Comparison of ENCODE assay signal across 33 cellular contexts in the genomic region with DNA sequence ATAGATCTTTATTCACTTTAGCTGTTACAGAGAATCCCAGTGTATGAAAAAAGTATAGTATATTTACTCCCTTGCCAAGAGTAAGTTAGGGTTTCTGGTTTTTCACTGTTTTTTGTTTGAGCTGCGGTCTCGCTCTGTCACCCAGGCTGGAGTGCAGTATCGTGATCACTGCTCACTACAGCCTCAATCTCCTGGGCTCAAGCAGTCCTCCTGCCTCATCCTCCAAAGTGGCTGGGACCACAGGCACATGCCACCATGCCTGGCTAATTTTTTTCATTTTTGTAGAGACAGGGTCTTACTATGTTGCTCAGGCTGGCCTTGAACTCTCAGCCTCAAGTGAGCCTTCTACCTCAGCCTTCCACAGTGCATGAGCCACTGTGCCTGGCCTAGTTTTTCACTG. TPM values are rescaled to one million over a fixed set of nuclear protein-coding genes. Genes with fewer than 3 reads are reported as not detected.
DNase-seq lines count a peak whose midpoint lies in the region; ATAC-seq, FAIRE-seq and TF ChIP-seq lines count a peak whose summit lies in the region.
"Had no signal": no experiment of that assay in that cellular context is flagged by ENCODE, and none has a peak within 500 bp of the region (broad histone marks: within the 10 kb centered on the region; RNA-seq: fewer than 3 reads in every experiment).

No MANE protein-coding gene starts in this region.

- TF ChIP-seq CTCF in A549 (IDR thresholded peaks at IDR 0.05): no peak
- TF ChIP-seq CTCF in IMR-90 (conservative IDR thresholded peaks at IDR 0.05; ENCODE audit: low read depth, low read length): no peak
- TF ChIP-seq CTCF in H1 (IDR thresholded peaks at IDR 0.05; ENCODE audit: control extremely low read depth in 1 of 3, insufficient read depth in 1 of 3, low read depth in 1 of 3, low read length in 3 of 3): no peak
- no peak for TF ChIP-seq CTCF in neural crest cell (conservative IDR thresholded peaks at IDR 0.05)

- no peak for TF ChIP-seq POLR2A in A549 (IDR thresholded peaks at IDR 0.05; ENCODE audit: low read length)
- no peak for TF ChIP-seq POLR2A in IMR-90 (IDR thresholded peaks at IDR 0.05; ENCODE audit: low read depth, low read length)
- TF ChIP-seq POLR2A in H1 (IDR thresholded peaks at IDR 0.05; ENCODE audit: control extremely low read depth in 1 of 2, low read depth in 2 of 2, low read length in 2 of 2): no peak

- no peak for FAIRE-seq in A549 (lab: Jason Lieb, UNC)
- no peak for FAIRE-seq in H1 (lab: Jason Lieb, UNC)
- FAIRE-seq: pancreas, small intestine had no signal

- H2AFZ ChIP-seq in IMR-90 (replicated peaks; ENCODE audit: low read length, poor library complexity) (no peak overlapping the region), H1 (ENCODE audit: low read length) (no peak overlapping the region)

- H3K27me3 Mint-ChIP-seq in neural crest cell (ENCODE audit: low read depth): peaks cover 12% of the 10 kb centered on the region

- H2BK5ac ChIP-seq in IMR-90 (ENCODE audit: low read depth, low read length, poor library complexity, severe bottlenecking) (peak overlapping the region; percentile 98), H1 (ENCODE audit: low read depth, low read length) (no peak overlapping the region)

- in situ Hi-C loops in IMR-90 (cut with MboI; ENCODE audit: low sequenced_read_pairs): loop anchor here (5.0 kb wide), 1 partner anchor 132 kb away; no protein-coding TSS in a partner anchor

- BruUV-seq in IMR-90 (replicated peaks; lab: Mats Ljungman, UMichigan): no TSS peak

- peaks cover 0 to 23% of the 10 kb centered on the region in 2 experiments; a peak in 2 of 4 replicates for H3K79me1 ChIP-seq in IMR-90 (ENCODE audit: low read depth in 1 of 2, low read length in 2 of 2)
- peaks cover 3% of the 10 kb centered on the region for H3K79me1 ChIP-seq in H1 (ENCODE audit: low read depth, low read length)

- H3K9me1 ChIP-seq in IMR-90 (ENCODE audit: insufficient read depth, low read length): peaks cover 16% of the 10 kb centered on the region

- H3K4ac ChIP-seq in IMR-90 (ENCODE audit: low read depth, low read length) (peak overlapping the region; percentile 86), H1 (replicated peaks; ENCODE audit: insufficient read length, low read depth, low read length) (no peak overlapping the region)

- H2BK15ac ChIP-seq in IMR-90 (ENCODE audit: low read depth, low read length) (peak overlapping the region; percentile 55; the same call in 2 of the 3 replicates), H1 (ENCODE audit: low read length) (no peak overlapping the region)

- H2AK9ac ChIP-seq in IMR-90 (replicated peaks; ENCODE audit: low read depth, low read length, poor library complexity): no peak overlapping the region

- H3K27ac ChIP-seq in A549 (peak overlapping the region in 1 of 2 experiments; percentile 44; a peak in 3 of 6 replicates), IMR-90 (ENCODE audit: insufficient read depth, low read length) (peak overlapping the region; percentile 84), H1 (ENCODE audit: low read depth, low read length) (no peak overlapping the region)
- H3K27ac ChIP-seq: dorsolateral prefrontal cortex, pancreas, testis, WERI-Rb-1 had no signal

- TF ChIP-seq EP300 in A549 (IDR thresholded peaks at IDR 0.05) (no peak), H1 (IDR thresholded peaks at IDR 0.05; ENCODE audit: borderline replicate concordance in 1 of 2, low read depth in 2 of 2, low read length in 2 of 2) (no peak)

- H4K20me1 ChIP-seq in IMR-90 (ENCODE audit: insufficient read depth, low read length) (peaks cover 60% of the 10 kb centered on the region), H1 (replicated peaks in 1 of 2; ENCODE audit: control insufficient read depth in 1 of 2, insufficient read depth in 2 of 2, low read length in 2 of 2) (peaks cover 13 to 14% of the 10 kb centered on the region in 2 experiments)

- H3K4me1 Mint-ChIP-seq in neural crest cell: peaks cover 41% of the 10 kb centered on the region

- H3K9me3 ChIP-seq in A549 (no peaks in the 10 kb centered on the region), IMR-90 (ENCODE audit: control insufficient read depth, insufficient read depth, low read length) (no peaks in the 10 kb centered on the region), H1 (ENCODE audit: insufficient read depth in 2 of 2, low read depth in 1 of 2, low read length in 1 of 2) (no peaks in the 10 kb centered on the region)
- H3K9me3 ChIP-seq: gastroesophageal sphincter, mucosa of descending colon, pancreas, testis, vagina had no signal

- H3K4me3 Mint-ChIP-seq in neural crest cell: peak overlapping the region; percentile 52
- H3K4me3 Mint-ChIP-seq: activated CD4-positive, alpha-beta T cell treated with anti-CD3 and anti-CD28 coated beads, Interleukin-2, amount 10 ng/mL, durations not matched to agents 24 days and 14 days; activated T-cell treated with anti-CD3 and anti-CD28 coated beads, Interleukin-2, amount 50 U/mL, for 4 hours; natural killer cell treated with Interleukin-12 subunit alpha and Interleukin-12 subunit beta and Interleukin-15 and Interleukin-18, amount 100 ng/mL, for 72 hours had no signal

- no peaks in the 10 kb centered on the region for H3K27me3 ChIP-seq in IMR-90 (ENCODE audit: control insufficient read depth, insufficient read depth, low read length)
- H3K27me3 ChIP-seq in H1 (replicated peaks in 1 of 4; ENCODE audit: control insufficient read depth in 3 of 4, extremely low read depth in 1 of 4, insufficient read depth in 3 of 4, low read length in 3 of 4): no peaks in the 10 kb centered on the region
- H3K27me3 ChIP-seq: dorsolateral prefrontal cortex, gastroesophageal sphincter, pancreas, testis, vagina had no signal

- DNase-seq in A549 (ENCODE audit: low read depth in 1 of 2, low spot score in 1 of 2): no peak
- DNase-seq in IMR-90: no peak
- no peak for DNase-seq in H1 (ENCODE audit: low read depth in 1 of 2, low spot score in 2 of 2)
- no peak for DNase-seq in neural crest cell (ENCODE audit: low read depth, low spot score)
- DNase-seq in stimulated activated naive CD8-positive, alpha-beta T cell treated with anti-CD3 and anti-CD28 coated beads, Interleukin-15, Interleukin-2, amounts not matched to agents 100 U/mL and 50 U/mL, for 24 hours: no peak
- no peak for DNase-seq in NCI-H2029 (lab: John Stamatoyannopoulos, UW)
- DNase-seq in effector CD4-positive, alpha-beta T cell: no peak
- DNase-seq: activated CD4-positive, alpha-beta T cell treated with anti-CD3 and anti-CD28 coated beads, Interleukin-2, amount 10 ng/mL, durations not matched to agents 24 days and 14 days; activated T-cell treated with anti-CD3 and anti-CD28 coated beads, Interleukin-2, amount 50 U/mL, for 4 hours; CD4-positive, alpha-beta memory T cell; cerebellar nuclear complex; dorsolateral prefrontal cortex; GOT3; immature natural killer cell; left cardiac atrium; mucosa of descending colon; MV-4-11; NCI-H146; NCI-H2107; NCI-H748 treated with DMSO at 0.1 percent for 48 hours; pancreas; retina; SIG-M5; small intestine; stimulated activated CD4-positive, alpha-beta T cell treated with anti-CD3 and anti-CD28 coated beads, Interleukin-1b, Interleukin-23, amount 100 ng/mL, for 48 hours; stimulated activated naive CD4-positive, alpha-beta T cell treated with Interleukin-2 at 50 U/mL for 16 hours; testis; WERI-Rb-1 had no signal

- H3K4me1 ChIP-seq in A549 (peaks cover 45% of the 10 kb centered on the region), IMR-90 (ENCODE audit: control insufficient read depth, insufficient read depth, low read length) (peaks cover 17% of the 10 kb centered on the region), H1 (replicated peaks in 1 of 4; ENCODE audit: control insufficient read depth in 3 of 4, insufficient read depth in 4 of 4, low read length in 3 of 4) (peaks cover 6 to 17% (median 13%) of the 10 kb centered on the region in 4 experiments; a peak in 6 of 7 replicates)
- H3K4me1 ChIP-seq: pancreas, testis had no signal

- no peak overlapping the region for H2BK12ac ChIP-seq in H1 (ENCODE audit: low read depth, low read length)

- no peaks in the 10 kb centered on the region for H3K9me3 Mint-ChIP-seq in neural crest cell
- H3K9me3 Mint-ChIP-seq: activated CD4-positive, alpha-beta T cell treated with anti-CD3 and anti-CD28 coated beads, Interleukin-2, amount 10 ng/mL, durations not matched to agents 24 days and 14 days; activated T-cell treated with anti-CD3 and anti-CD28 coated beads, Interleukin-2, amount 50 U/mL, for 4 hours; immature natural killer cell; natural killer cell treated with Interleukin-12 subunit alpha and Interleukin-12 subunit beta and Interleukin-15 and Interleukin-18, amount 100 ng/mL, for 72 hours had no signal

- TF ChIP-seq RAD21 in A549 (conservative IDR thresholded peaks at IDR 0.05 in 1 of 2, IDR thresholded peaks at IDR 0.05 in 1 of 2) (no peak), IMR-90 (IDR thresholded peaks at IDR 0.05; ENCODE audit: low read length) (no peak), H1 (IDR thresholded peaks at IDR 0.05 in 1 of 2, conservative IDR thresholded peaks at IDR 0.05 in 1 of 2; ENCODE audit: low read depth in 2 of 2, low read length in 2 of 2) (no peak)

- H3K4me3 ChIP-seq in A549: no peak overlapping the region
- H3K4me3 ChIP-seq in IMR-90 (ENCODE audit: insufficient read depth, low read depth, low read length): peak overlapping the region; percentile 6; the same call in 1 of the 2 replicates
- H3K4me3 ChIP-seq in H1 (ENCODE audit: extremely low read depth in 1 of 4, insufficient read depth in 2 of 4, low read depth in 3 of 4, low read length in 4 of 4): peak overlapping the region in 1 of 4 experiments; percentile 22; a peak in 1 of 8 replicates
- H3K4me3 ChIP-seq: dorsolateral prefrontal cortex, gastroesophageal sphincter, lung, mucosa of descending colon, pancreas, testis, vagina had no signal

- H2BK120ac ChIP-seq in IMR-90 (ENCODE audit: low read depth, low read length): peak overlapping the region; percentile 66
- H2BK120ac ChIP-seq in H1 (replicated peaks; ENCODE audit: low read depth, low read length): no peak overlapping the region

- H3K14ac ChIP-seq in IMR-90 (replicated peaks; ENCODE audit: low read depth, low read length) (peak overlapping the region; percentile 92), H1 (ENCODE audit: insufficient read length) (no peak overlapping the region)

- H3K23ac ChIP-seq in IMR-90 (ENCODE audit: low read depth, low read length): peak overlapping the region; percentile 89
- H3K23ac ChIP-seq in H1 (ENCODE audit: insufficient read length): no peak overlapping the region

- dilution Hi-C loops in IMR-90 (cut with HindIII; ENCODE audit: low sequenced_read_pairs, unreplicated experiment): no loop called here

- H3K27ac Mint-ChIP-seq in neural crest cell (ENCODE audit: unreplicated experiment): no peak overlapping the region
- H3K27ac Mint-ChIP-seq: activated CD4-positive, alpha-beta T cell treated with anti-CD3 and anti-CD28 coated beads, Interleukin-2, amount 10 ng/mL, durations not matched to agents 24 days and 14 days; CD4-positive, alpha-beta memory T cell; immature natural killer cell; natural killer cell treated with Interleukin-12 subunit alpha and Interleukin-12 subunit beta and Interleukin-15 and Interleukin-18, amount 100 ng/mL, for 72 hours had no signal

- peak overlapping the region; percentile 41 for H4K5ac ChIP-seq in IMR-90 (ENCODE audit: low read depth, low read length)
- H4K5ac ChIP-seq in H1 (ENCODE audit: insufficient read length, low read depth, low read length): no peak overlapping the region

- H3K79me2 ChIP-seq in H1 (ENCODE audit: control insufficient read depth in 1 of 2, insufficient read depth in 2 of 2, low read length in 2 of 2): peaks cover 56 to 74% of the 10 kb centered on the region in 2 experiments

- peak overlapping the region; percentile 14; the same call in 1 of the 2 replicates for H3K9ac ChIP-seq in IMR-90 (ENCODE audit: low read depth, low read length)
- 0 out of 7 replicates have a peak overlapping the region, but pooled peaks of 1 of the 4 experiments have one; percentile 20 for H3K9ac ChIP-seq in H1 (replicated peaks in 1 of 4; ENCODE audit: extremely low read depth in 1 of 4, low read depth in 3 of 4, low read length in 3 of 4)

- peaks cover 17% of the 10 kb centered on the region for H3K23me2 ChIP-seq in H1 (ENCODE audit: low read depth, low read length)

- H4K91ac ChIP-seq in IMR-90 (ENCODE audit: insufficient read depth, low read depth, low read length) (peak overlapping the region; percentile 82), H1 (replicated peaks; ENCODE audit: insufficient read length, low read length) (no peak overlapping the region)

- CTCF ChIA-PET in A549 (lab: Yijun Ruan, JAX): interaction anchor here (0.6 to 1.3 kb wide), 3 partner anchors 25 to 239 kb away, joined by 3 to 6 read pairs (median 4); no protein-coding TSS in a partner anchor
- CTCF ChIA-PET in IMR-90 (lab: Yijun Ruan, JAX): no interaction called here
- CTCF ChIA-PET in H1 (lab: Charles Lee; ENCODE audit: partially characterized antibody): interaction anchor here (0.7 to 1.1 kb wide), 3 partner anchors 33 to 120 kb away, joined by 3 to 4 read pairs (median 3); no protein-coding TSS in a partner anchor

- H2AK5ac ChIP-seq in IMR-90 (ENCODE audit: low read depth, low read length) (peak overlapping the region; percentile 94), H1 (ENCODE audit: low read depth, low read length) (no peak overlapping the region)

- H3K36me3 ChIP-seq in IMR-90 (ENCODE audit: control insufficient read depth, insufficient read depth, low read length) (peaks cover 10% of the 10 kb centered on the region), H1 (ENCODE audit: control insufficient read depth in 2 of 4, insufficient read depth in 4 of 4, low read length in 3 of 4) (peaks cover 0 to 17% (median 8%) of the 10 kb centered on the region in 4 experiments; a peak in 3 of 8 replicates)
- H3K36me3 ChIP-seq: gastroesophageal sphincter, pancreas, vagina, WERI-Rb-1 had no signal

- peak overlapping the region; percentile 19; the same call in 1 of the 2 replicates for H3K56ac ChIP-seq in IMR-90 (ENCODE audit: extremely low read depth, insufficient read depth, low read length)
- no peak overlapping the region for H3K56ac ChIP-seq in H1 (replicated peaks; ENCODE audit: insufficient read length, low read depth, low read length)

- no peak for ATAC-seq in A549
- ATAC-seq in IMR-90 (ENCODE audit: low read depth): no peak
- ATAC-seq in stimulated activated naive CD8-positive, alpha-beta T cell treated with anti-CD3 and anti-CD28 coated beads, Interleukin-15, Interleukin-2, amounts not matched to agents 100 U/mL and 50 U/mL, for 24 hours: no peak
- no peak for ATAC-seq in HG03354 (IDR thresholded peaks at IDR 0.05; ENCODE audit: poor library complexity, severe bottlenecking, unreplicated experiment)
- ATAC-seq: activated T-cell treated with anti-CD3 and anti-CD28 coated beads, Interleukin-2, amount 50 U/mL, for 4 hours; gastroesophageal sphincter; left cardiac atrium; mucosa of descending colon; natural killer cell treated with Interleukin-12 subunit alpha and Interleukin-12 subunit beta and Interleukin-15 and Interleukin-18, amount 100 ng/mL, for 72 hours; pancreas had no signal

- POLR2A ChIA-PET in A549 (lab: Yijun Ruan, JAX) (interaction anchor here (2.6 kb wide), 1 partner anchor 28 kb away, joined by 10 read pairs; no protein-coding TSS in a partner anchor), IMR-90 (lab: Charles Lee; ENCODE audit: unreplicated experiment) (no interaction called here), H1 (lab: Charles Lee; ENCODE audit: partially characterized antibody) (interaction anchor here (1.8 kb wide), 1 partner anchor 30 kb away, joined by 3 read pairs; no protein-coding TSS in a partner anchor)

- 100% methylated on average over 3 of the region's 3 CpGs for WGBS in A549 (ENCODE audit: missing lambda C conversion rate)
- no CpG with 5 or more reads among the region's 3 CpGs for WGBS in IMR-90 (ENCODE audit: extremely low coverage in 2 of 2, insufficient read length in 1 of 2), 2 experiments
- 94% methylated on average over 3 of the region's 3 CpGs; no CpG with 5 or more reads in 1 of the 2 experiments for WGBS in H1 (ENCODE audit: extremely low coverage in 1 of 2, insufficient coverage in 1 of 2, insufficient read length in 1 of 2, insufficient replicate concordance in 2 of 2, low coverage in 1 of 2, low lambda C conversion rate in 2 of 2, missing lambda C conversion rate in 1 of 2), 2 experiments

- H4K8ac ChIP-seq in IMR-90 (ENCODE audit: low read depth in 2 of 2, low read length in 2 of 2): peak overlapping the region; percentile 49 to 96; a peak in 3 of 4 replicates
- H4K8ac ChIP-seq in H1 (ENCODE audit: extremely low read depth, insufficient read depth, low read length): 0 out of 2 replicates have a peak overlapping the region, but pooled peaks have one; percentile 46

- H2BK20ac ChIP-seq in IMR-90 (ENCODE audit: low read depth, low read length) (peak overlapping the region; percentile 66; the same call in 1 of the 2 replicates), H1 (ENCODE audit: low read length) (no peak overlapping the region)

- H3K4me2 ChIP-seq in A549: peak overlapping the region; percentile 82
- H3K4me2 ChIP-seq in IMR-90 (ENCODE audit: low read depth, low read length): peak overlapping the region; percentile 95
- H3K4me2 ChIP-seq in H1 (ENCODE audit: insufficient read depth in 1 of 2, low read depth in 2 of 2, low read length in 2 of 2): peak overlapping the region in 1 of 2 experiments; percentile 36; a peak in 1 of 4 replicates

- H3K18ac ChIP-seq in IMR-90 (ENCODE audit: low read depth, low read length) (peak overlapping the region; percentile 67), H1 (ENCODE audit: extremely low read depth, low read length) (no peak overlapping the region)

- H3K36me3 Mint-ChIP-seq in neural crest cell (ENCODE audit: low read depth): peaks cover 11% of the 10 kb centered on the region
- H3K36me3 Mint-ChIP-seq: immature natural killer cell; natural killer cell treated with Interleukin-12 subunit alpha and Interleukin-12 subunit beta and Interleukin-15 and Interleukin-18, amount 100 ng/mL, for 72 hours had no signal

- intact Hi-C loops in IMR-90 (cut with micrococcal nuclease): loop anchor here (2.0 to 5.0 kb wide), 3 partner anchors 88 to 240 kb away; no protein-coding TSS in a partner anchor

RNA-seq across cellular contexts. Expression of a gene that starts 3.0 kb away (rescaled TPM):
- polyA plus RNA-seq in A549 (2011; rRNA removed) (97.7 and 113 TPM in 2 replicates), A549 (2017; fragmentation: RNase III; extraction: RNeasy Plus Mini Kit Qiagen cat#74134 plus additional on column Dnase treatment) (71.9 to 76.7 TPM (median 75.3 TPM) in 3 replicates), IMR-90 (2012; rRNA removed) (191 and 221 TPM in 2 replicates), H1 (2011; rRNA removed) (48.4 and 54.7 TPM in 2 replicates)
- polyA plus RNA-seq in A549 (2012; cell fraction: cytosol; rRNA removed): 65.8 and 66.3 TPM in 2 replicates
- polyA plus RNA-seq in A549 (2012; cell fraction: nucleus; rRNA removed): 39.6 and 43.3 TPM in 2 replicates
- polyA minus RNA-seq in A549 (2011; rRNA and poly(A)+ RNA removed): 168 and 240 TPM in 2 replicates
- total RNA-seq in IMR-90 (2012; rRNA removed) (267 and 361 TPM in 2 replicates), neural crest cell (82.7 and 92.7 TPM in 2 replicates)
- 68.3 and 80.0 TPM in 2 replicates for polyA plus RNA-seq in IMR-90 (2012; cell fraction: cytosol; rRNA removed)
- 60.2 and 146 TPM in 2 replicates for polyA plus RNA-seq in IMR-90 (2012; cell fraction: nucleus; rRNA removed; ENCODE audit: low replicate concordance)
- 210 and 216 TPM in 2 replicates for total RNA-seq in H1 (2021; fragmentation: NEBNext Ultra II Directional; extraction: Animal tissue kit (Norgen Biotek cat#: 25700))
- 85.7 TPM for polyA plus RNA-seq in H1 (2011; cell fraction: cytosol; rRNA removed)
- polyA plus RNA-seq in H1 (2011; cell fraction: nucleus; rRNA removed): 309 TPM
- polyA plus RNA-seq in H1 (2012, experiment 1 of 2): 92.2 to 129 TPM (median 115 TPM) in 4 replicates
- polyA plus RNA-seq in H1 (2012, experiment 2 of 2): 5.2 TPM
- 122 TPM for polyA plus RNA-seq in H1 (2013, experiment 1 of 2)
- 118 TPM for polyA plus RNA-seq in H1 (2013, experiment 2 of 2)
- polyA minus RNA-seq in H1 (2011; rRNA and poly(A)+ RNA removed): 477 and 553 TPM in 2 replicates
- polyA minus RNA-seq in H1 (2011; cell fraction: cytosol; rRNA and poly(A)+ RNA removed): 88.9 TPM
- 219 TPM for polyA minus RNA-seq in H1 (2011; cell fraction: nucleus; rRNA and poly(A)+ RNA removed)
